Comparison of ENCODE assay signal across 8 cellular contexts in genomic region chr5:42908086-42908485, GRCh38.
A peak's percentile ranks its signal among the peaks of the same experiment; 100 is the strongest.
DNase-seq lines count a peak whose midpoint lies in the region; ATAC-seq and TF ChIP-seq lines count a peak whose summit lies in the region.

No MANE protein-coding gene starts in this region.

- peaks cover 14% of the 10 kb centered on the region for H3K4me1 Mint-ChIP-seq in activated naive CD8-positive, alpha-beta T cell treated with anti-CD3 and anti-CD28 coated beads, Interleukin-2, amount 50 U/mL, for 24 hours

- H3K36me3 Mint-ChIP-seq in activated naive CD8-positive, alpha-beta T cell treated with anti-CD3 and anti-CD28 coated beads, Interleukin-2, amount 50 U/mL, for 24 hours (ENCODE audit: low read depth): no peaks in the 10 kb centered on the region

- H3K27ac ChIP-seq in neutrophil (peak overlapping the region; percentile 23), thyroid gland (no peak overlapping the region)

- H3K4me3 ChIP-seq in neutrophil (ENCODE audit: low read depth in 1 of 2, low read length in 1 of 2) (peak overlapping the region; percentile 57 to 61), thyroid gland (replicated peaks in 1 of 3) (peak overlapping the region in 1 of 3 donors; percentile 29), foreskin fibroblast (ENCODE audit: low read depth in 1 of 2, low read length in 2 of 2) (peak overlapping the region in 1 of 2 donors; percentile 45)

- no peak for TF ChIP-seq POLR2A in thyroid gland (IDR thresholded peaks at IDR 0.05)

- peaks cover 24% of the 10 kb centered on the region for H3K27me3 ChIP-seq in neutrophil
- no peaks in the 10 kb centered on the region for H3K27me3 ChIP-seq in thyroid gland

- DNase-seq in activated naive CD8-positive, alpha-beta T cell treated with anti-CD3 and anti-CD28 coated beads, Interleukin-2, amount 50 U/mL, for 24 hours: no peak
- no peak for DNase-seq in thyroid gland
- no peak for DNase-seq in GM10266 (ENCODE audit: extremely low spot score)
- no peak for DNase-seq in foreskin fibroblast
- no peak for DNase-seq in GM19240 (ENCODE audit: insufficient read length, low spot score)

- H3K9me3 Mint-ChIP-seq in activated naive CD8-positive, alpha-beta T cell treated with anti-CD3 and anti-CD28 coated beads, Interleukin-2, amount 50 U/mL, for 24 hours: no peaks in the 10 kb centered on the region

- ATAC-seq in GM18858 (IDR thresholded peaks at IDR 0.05; ENCODE audit: unreplicated experiment): peak; percentile 7
- peak; percentile 3 for ATAC-seq in HG03521 (IDR thresholded peaks at IDR 0.05; ENCODE audit: unreplicated experiment)
- no peak for ATAC-seq in activated naive CD8-positive, alpha-beta T cell treated with anti-CD3 and anti-CD28 coated beads, Interleukin-2, amount 50 U/mL, for 24 hours

- H3K36me3 ChIP-seq in neutrophil (no peaks in the 10 kb centered on the region), thyroid gland (no peaks in the 10 kb centered on the region)

- WGBS in thyroid gland, 2 donors: 47 to 72% methylated on average over 2 of the region's 2 CpGs

- no peaks in the 10 kb centered on the region for H3K9me3 ChIP-seq in neutrophil
- no peaks in the 10 kb centered on the region for H3K9me3 ChIP-seq in thyroid gland

- H3K4me3 Mint-ChIP-seq in activated naive CD8-positive, alpha-beta T cell treated with anti-CD3 and anti-CD28 coated beads, Interleukin-2, amount 50 U/mL, for 24 hours: peak overlapping the region; percentile 89

- peaks cover 18% of the 10 kb centered on the region for H3K27me3 Mint-ChIP-seq in activated naive CD8-positive, alpha-beta T cell treated with anti-CD3 and anti-CD28 coated beads, Interleukin-2, amount 50 U/mL, for 24 hours

- H3K4me1 ChIP-seq in neutrophil (ENCODE audit: control insufficient read depth in 1 of 2, insufficient read depth in 1 of 2, low read depth in 1 of 2, low read length in 1 of 2): peaks cover 9 to 12% of the 10 kb centered on the region in 2 experiments
- H3K4me1 ChIP-seq in thyroid gland: peaks cover 0 to 4% of the 10 kb centered on the region in 2 donors

- intact Hi-C loops in thyroid gland (cut with DNase I): no loop called here

- H3K27ac Mint-ChIP-seq in activated naive CD8-positive, alpha-beta T cell treated with anti-CD3 and anti-CD28 coated beads, Interleukin-2, amount 50 U/mL, for 24 hours: peak overlapping the region; percentile 82

- TF ChIP-seq CTCF in neutrophil (IDR thresholded peaks at IDR 0.05): no peak
- TF ChIP-seq CTCF in thyroid gland (IDR thresholded peaks at IDR 0.05): no peak
- TF ChIP-seq CTCF in GM10266 (IDR thresholded peaks at IDR 0.05; ENCODE audit: control insufficient read depth, insufficient read depth, low read depth, missing control alignments): no peak
- TF ChIP-seq CTCF in foreskin fibroblast (IDR thresholded peaks at IDR 0.05; ENCODE audit: low read depth, low read length): no peak
